Comparison of ENCODE assay signal across 8 cellular contexts in the genomic region with DNA sequence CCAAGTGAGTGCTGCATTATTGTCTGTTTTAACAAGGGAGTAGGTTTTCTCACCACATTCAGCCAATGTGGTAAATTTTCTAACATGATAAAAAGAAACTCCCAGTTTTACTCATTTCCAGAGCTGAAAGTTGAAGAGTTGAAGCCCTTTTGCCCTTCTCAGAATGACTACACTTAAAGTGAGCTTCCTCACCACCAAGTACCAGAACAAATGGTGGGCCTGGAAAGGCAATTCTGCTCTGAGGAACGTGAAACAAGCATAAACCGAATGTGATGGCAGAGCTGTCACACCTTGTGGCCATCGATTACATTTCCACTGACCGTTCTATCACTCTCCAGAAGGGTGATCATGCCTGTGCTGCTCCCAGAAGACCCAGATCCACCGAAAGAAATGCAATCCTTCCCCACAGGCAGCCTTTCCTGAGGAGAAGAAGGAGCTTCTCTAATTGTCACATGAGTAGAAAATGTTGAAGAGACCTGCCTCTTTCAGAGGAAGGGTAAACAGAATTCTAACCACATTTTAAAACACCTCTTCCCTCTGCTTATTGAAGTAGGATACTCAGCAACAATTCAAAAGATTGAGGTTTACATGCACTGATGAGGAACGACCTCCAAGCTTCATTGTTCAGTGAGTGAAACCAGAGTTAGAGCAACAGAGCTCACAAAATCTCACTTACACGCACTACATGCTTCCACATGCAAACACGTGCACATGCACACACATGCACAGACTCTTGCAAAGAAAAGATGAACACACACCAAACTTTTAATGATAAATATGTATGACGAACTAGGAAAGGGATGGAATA. TPM values are rescaled to one million over a fixed set of nuclear protein-coding genes. Genes with fewer than 3 reads are reported as not detected.
DNase-seq lines count a peak whose midpoint lies in the region; ATAC-seq and TF ChIP-seq lines count a peak whose summit lies in the region.
"Had no signal": no experiment of that assay in that cellular context is flagged by ENCODE, and none has a peak within 500 bp of the region (broad histone marks: within the 10 kb centered on the region; RNA-seq: fewer than 3 reads in every experiment).

No MANE protein-coding gene starts in this region.

- no peaks in the 10 kb centered on the region for H3K36me3 Mint-ChIP-seq in osteocyte (ENCODE audit: unreplicated experiment)

- H3K9me3 Mint-ChIP-seq in osteocyte (ENCODE audit: unreplicated experiment): peaks cover 7% of the 10 kb centered on the region

- no peak overlapping the region for H3K27ac Mint-ChIP-seq in osteocyte (ENCODE audit: unreplicated experiment)

- DNase-seq in central memory CD4-positive, alpha-beta T cell: peak; percentile 34
- DNase-seq in activated gamma-delta T cell treated with Interleukin-2 at 50 U/mL for 16 hours (no peak), osteocyte (ENCODE audit: extremely low spot score, unreplicated experiment) (no peak), cortex of kidney (lab: John Stamatoyannopoulos, UW) (no peak)

- no peaks in the 10 kb centered on the region for H3K4me1 Mint-ChIP-seq in osteocyte (ENCODE audit: unreplicated experiment)

- H3K27me3 Mint-ChIP-seq in osteocyte (ENCODE audit: unreplicated experiment): peaks cover 82% of the 10 kb centered on the region

- TF ChIP-seq CTCF in osteocyte (IDR thresholded peaks at IDR 0.05): no peak

- no peak overlapping the region for H3K4me3 Mint-ChIP-seq in osteocyte (ENCODE audit: unreplicated experiment)

- ATAC-seq in GM18858 (IDR thresholded peaks at IDR 0.05; ENCODE audit: unreplicated experiment) (peak; percentile 54), GM21390 (IDR thresholded peaks at IDR 0.05; ENCODE audit: unreplicated experiment) (peak; percentile 76), HG03354 (IDR thresholded peaks at IDR 0.05; ENCODE audit: poor library complexity, severe bottlenecking, unreplicated experiment) (peak; percentile 75)
- ATAC-seq: SK-N-SH treated with all-trans-retinoic acid at 6 μM for 48 hours had no signal

RNA-seq across cellular contexts. Expression of a gene that starts 21.4 kb away (rescaled TPM):
- total RNA-seq in osteocyte: not detected in 2 replicates

RNA-seq across cellular contexts. Expression of a gene that starts 23.0 kb away (rescaled TPM):
- 20.2 and 23.0 TPM in 2 replicates for total RNA-seq in osteocyte
